Comparison of ENCODE assay signal across 8 cellular contexts in the genomic region with DNA sequence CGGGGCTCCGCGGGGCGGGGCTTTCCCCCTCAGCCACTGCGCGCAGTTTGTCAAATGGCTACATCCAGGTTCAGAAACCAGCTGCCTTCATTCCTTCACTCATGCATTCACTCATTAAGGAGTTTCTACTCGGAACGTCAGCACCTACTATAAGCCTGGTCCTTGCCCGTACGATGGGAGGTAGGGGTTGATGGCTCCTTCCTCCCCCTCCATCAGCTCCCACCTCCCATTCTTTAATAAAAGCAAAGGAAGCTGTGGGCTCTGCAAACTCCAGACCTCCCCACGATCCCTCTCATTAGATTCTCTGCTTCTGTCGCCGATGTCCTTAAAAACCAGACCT. TPM values are rescaled to one million over a fixed set of nuclear protein-coding genes. Genes with fewer than 3 reads are reported as not detected.
DNase-seq lines count a peak whose midpoint lies in the region; ATAC-seq and TF ChIP-seq lines count a peak whose summit lies in the region.

No MANE protein-coding gene starts in this region.

- 13 to 27% methylated on average over 6 to 13 of the region's 13 CpGs for WGBS in endodermal cell (ENCODE audit: insufficient coverage in 1 of 2, insufficient read length in 1 of 2), 2 experiments

- no peak for ATAC-seq in HG03457 (IDR thresholded peaks at IDR 0.05; ENCODE audit: unreplicated experiment)
- no peak for ATAC-seq in HG03460 (IDR thresholded peaks at IDR 0.05; ENCODE audit: unreplicated experiment)
- ATAC-seq in HG02642 (IDR thresholded peaks at IDR 0.05; ENCODE audit: poor library complexity, unreplicated experiment), result no peak

- H3K4me3 ChIP-seq in NT2/D1 (ENCODE audit: insufficient read length, low read depth), result no peak overlapping the region
- H3K4me3 ChIP-seq in endodermal cell (ENCODE audit: low read length), result no peak overlapping the region

- H3K9me3 Mint-ChIP-seq in CD14-positive monocyte (peaks cover 0 to 2% (median 0%) of the 10 kb centered on the region in 7 donors), endodermal cell (no peaks in the 10 kb centered on the region), osteocyte (ENCODE audit: unreplicated experiment) (no peaks in the 10 kb centered on the region)

- DNase-seq in CD14-positive monocyte (ENCODE audit: low spot score) (no peak), NT2/D1 (ENCODE audit: low read depth, low spot score) (no peak), endodermal cell (no peak), osteocyte (ENCODE audit: extremely low spot score, unreplicated experiment) (no peak)
- no peak for DNase-seq in central memory CD4-positive, alpha-beta T cell

- peaks cover 7 to 14% (median 14%) of the 10 kb centered on the region in 3 donors for H3K27me3 Mint-ChIP-seq in CD14-positive monocyte (ENCODE audit: low read depth in 3 of 3)
- H3K27me3 Mint-ChIP-seq in endodermal cell (ENCODE audit: insufficient read depth), result peaks cover 74% of the 10 kb centered on the region
- H3K27me3 Mint-ChIP-seq in osteocyte (ENCODE audit: unreplicated experiment), result peaks cover 44% of the 10 kb centered on the region

- intact Hi-C loops in CD14-positive monocyte (cut with micrococcal nuclease), result no loop called here

- H3K4me1 Mint-ChIP-seq in CD14-positive monocyte (peaks cover 32% of the 10 kb centered on the region), endodermal cell (peaks cover 20% of the 10 kb centered on the region), osteocyte (ENCODE audit: unreplicated experiment) (peaks cover 10% of the 10 kb centered on the region)

- H3K4me1 ChIP-seq in NT2/D1 (ENCODE audit: insufficient read depth, insufficient read length) (no peaks in the 10 kb centered on the region), endodermal cell (ENCODE audit: control insufficient read depth, insufficient read depth, low read length) (peaks cover 13% of the 10 kb centered on the region)

- H3K27me3 ChIP-seq in NT2/D1 (ENCODE audit: insufficient read depth, insufficient read length), result peaks cover 47% of the 10 kb centered on the region
- H3K27me3 ChIP-seq in endodermal cell (ENCODE audit: control insufficient read depth, insufficient read depth, low read length, poor library complexity, severe bottlenecking), result peaks cover 53% of the 10 kb centered on the region

- H3K27ac Mint-ChIP-seq in CD14-positive monocyte (peak overlapping the region in 5 of 7 donors; percentile 15 to 68 (median 53)), endodermal cell (no peak overlapping the region), osteocyte (ENCODE audit: unreplicated experiment) (no peak overlapping the region)

- no peak overlapping the region for H3K27ac ChIP-seq in endodermal cell (ENCODE audit: low read depth, low read length)

- H3K36me3 Mint-ChIP-seq in CD14-positive monocyte, result peaks cover 0 to 2% of the 10 kb centered on the region in 2 donors
- no peaks in the 10 kb centered on the region for H3K36me3 Mint-ChIP-seq in endodermal cell (ENCODE audit: low read depth)
- no peaks in the 10 kb centered on the region for H3K36me3 Mint-ChIP-seq in osteocyte (ENCODE audit: unreplicated experiment)

- H3K4me3 Mint-ChIP-seq in CD14-positive monocyte, result peak overlapping the region; percentile 51 to 69
- peak overlapping the region; percentile 63 for H3K4me3 Mint-ChIP-seq in endodermal cell
- peak overlapping the region; percentile 66 for H3K4me3 Mint-ChIP-seq in osteocyte (ENCODE audit: unreplicated experiment)

- no peaks in the 10 kb centered on the region for H3K9me3 ChIP-seq in NT2/D1 (ENCODE audit: insufficient read depth, low read length)
- H3K9me3 ChIP-seq in endodermal cell (ENCODE audit: control insufficient read depth, low read length), result no peaks in the 10 kb centered on the region

- H3K36me3 ChIP-seq in NT2/D1 (ENCODE audit: insufficient read depth, insufficient read length, low read length), result no peaks in the 10 kb centered on the region
- H3K36me3 ChIP-seq in endodermal cell (ENCODE audit: control insufficient read depth, insufficient read depth, low read length), result no peaks in the 10 kb centered on the region

- TF ChIP-seq CTCF in CD14-positive monocyte (IDR thresholded peaks at IDR 0.05) (no peak), endodermal cell (conservative IDR thresholded peaks at IDR 0.05) (no peak), osteocyte (IDR thresholded peaks at IDR 0.05) (no peak)

- H3K9ac ChIP-seq in NT2/D1 (ENCODE audit: insufficient read length, low read depth) (peak overlapping the region; percentile 12), endodermal cell (ENCODE audit: extremely low read depth, low read length, poor library complexity, severe bottlenecking) (no peak overlapping the region)

RNA-seq across cellular contexts. Expression of a gene that starts 0.3 kb away (rescaled TPM):
- polyA plus RNA-seq in CD14-positive monocyte, result under 1 TPM; 0.19 to 0.50 TPM
- 1 to 10 TPM; 1.3 to 3.0 TPM for total RNA-seq in endodermal cell
- 11.9 TPM for polyA plus RNA-seq in endodermal cell (2013, experiment 1 of 2)
- polyA plus RNA-seq in endodermal cell (2013, experiment 2 of 2), result 13.2 TPM
- 0.18 TPM in 1 of 2 replicates, not detected in the other for total RNA-seq in osteocyte

RNA-seq across cellular contexts. Expression of a gene that starts 7.0 kb away (rescaled TPM):
- under 1 TPM; 0.11 to 0.15 TPM for polyA plus RNA-seq in CD14-positive monocyte
- total RNA-seq in endodermal cell, result under 1 TPM; 0.31 to 0.93 TPM
- polyA plus RNA-seq in endodermal cell (2013, experiment 1 of 2), result 26.5 TPM
- 23.8 TPM for polyA plus RNA-seq in endodermal cell (2013, experiment 2 of 2)
- 0.13 TPM in 1 of 2 replicates, not detected in the other for total RNA-seq in osteocyte

Comparison
In these comparisons a context has a peak if more than half of its experiments do, and no peak if none do; other contexts are left out.
1. H3K27ac Mint-ChIP-seq: peak in CD14-positive monocyte (5 of 7); none in endodermal cell (single experiment) and osteocyte (single experiment).
2. Peak in every context shown above with its lines, with median percentiles within 50 percentile points of each other: H3K4me3 Mint-ChIP-seq.